Comparison of ENCODE assay signal across 32 cellular contexts in genomic region chr17:8914554-8914953, GRCh38. TPM values are rescaled to one million over a fixed set of nuclear protein-coding genes. Genes with fewer than 3 reads are reported as not detected.
DNase-seq lines count a peak whose midpoint lies in the region; ATAC-seq, FAIRE-seq and TF ChIP-seq lines count a peak whose summit lies in the region.
"Had no signal": no experiment of that assay in that cellular context is flagged by ENCODE, and none has a peak within 500 bp of the region (broad histone marks: within the 10 kb centered on the region; RNA-seq: fewer than 3 reads in every experiment).

No MANE protein-coding gene starts in this region.

- TF ChIP-seq CTCF in natural killer cell (IDR thresholded peaks at IDR 0.05) (no peak), GM23338 (conservative IDR thresholded peaks at IDR 0.05; ENCODE audit: low read depth in 2 of 2) (no peak), mammary epithelial cell (conservative IDR thresholded peaks at IDR 0.05 in 1 of 2, IDR thresholded peaks at IDR 0.05 in 1 of 2; ENCODE audit: extremely low read depth in 1 of 2, insufficient read depth in 1 of 2, low read depth in 1 of 2, low read length in 2 of 2) (no peak)

- in situ Hi-C loops in mammary epithelial cell (cut with MboI; ENCODE audit: low sequenced_read_pairs in 2 of 2), result no loop called here

- H2AFZ ChIP-seq in GM23338, result no peak overlapping the region
- no peak overlapping the region for H2AFZ ChIP-seq in mammary epithelial cell (ENCODE audit: low read depth, low read length)
- H2AFZ ChIP-seq: hepatocyte had no signal

- no peaks in the 10 kb centered on the region for H3K9me3 ChIP-seq in CD4-positive, alpha-beta memory T cell (ENCODE audit: control insufficient read depth in 1 of 2, low read length in 2 of 2)
- no peaks in the 10 kb centered on the region for H3K9me3 ChIP-seq in CD8-positive, alpha-beta memory T cell (ENCODE audit: low read length)
- no peaks in the 10 kb centered on the region for H3K9me3 ChIP-seq in mammary epithelial cell (replicated peaks; ENCODE audit: insufficient read depth, low read length)
- H3K9me3 ChIP-seq: Caco-2 had no signal

- TF ChIP-seq POLR2A in H54 (IDR thresholded peaks at IDR 0.05; ENCODE audit: low read depth, low read length), result no peak

- no peak for DNase-seq in CD4-positive, alpha-beta memory T cell
- no peak for DNase-seq in CD8-positive, alpha-beta memory T cell
- no peak for DNase-seq in effector memory CD8-positive, alpha-beta T cell
- DNase-seq in natural killer cell (no peak), GM23338 (ENCODE audit: low spot score) (no peak), H54 (ENCODE audit: insufficient read length, low spot score) (no peak), NCI-H526 treated with DMSO at 0.1 percent for 48 hours (lab: John Stamatoyannopoulos, UW) (no peak), mammary epithelial cell (no peak)
- DNase-seq: activated CD4-positive, alpha-beta T cell treated with anti-CD3 and anti-CD28 coated beads for 36 hours; activated naive CD8-positive, alpha-beta T cell treated with anti-CD3 and anti-CD28 coated beads for 36 hours; anterior cingulate cortex; Caco-2; effector CD4-positive, alpha-beta T cell; left lung; mesendoderm; MV-4-11; NCI-H146; NCI-H226; NCI-H748 treated with DMSO at 0.1 percent for 48 hours; nucleus accumbens; psoas muscle; SHP77; stimulated activated CD4-positive, alpha-beta T cell treated with anti-CD3 and anti-CD28 coated beads, Interleukin-4, amount 100 ng/mL, for 4 hours; T-helper 2 cell had no signal

- H3K9me3 Mint-ChIP-seq in CD4-positive, alpha-beta memory T cell, result peaks cover 0 to 15% (median under 1%) of the 10 kb centered on the region in 8 donors
- peaks cover 0 to 4% (median 0%) of the 10 kb centered on the region in 5 donors for H3K9me3 Mint-ChIP-seq in CD8-positive, alpha-beta memory T cell
- H3K9me3 Mint-ChIP-seq in effector memory CD8-positive, alpha-beta T cell, result no peaks in the 10 kb centered on the region
- H3K9me3 Mint-ChIP-seq in natural killer cell (no peaks in the 10 kb centered on the region), GM23338 (peaks cover 17% of the 10 kb centered on the region)

- ATAC-seq in effector memory CD8-positive, alpha-beta T cell (replicated peaks), result no peak
- no peak for ATAC-seq in natural killer cell
- ATAC-seq in GM23338, result no peak
- ATAC-seq: left lung, Panc1, psoas muscle, sciatic nerve had no signal

- peaks cover 16% of the 10 kb centered on the region for H3K4me1 ChIP-seq in CD4-positive, alpha-beta memory T cell (ENCODE audit: insufficient read depth, low read length)
- H3K4me1 ChIP-seq in CD8-positive, alpha-beta memory T cell (ENCODE audit: insufficient read depth, low read length), result peaks cover 7% of the 10 kb centered on the region
- H3K4me1 ChIP-seq in GM23338 (ENCODE audit: insufficient read depth), result no peaks in the 10 kb centered on the region
- peaks cover 15% of the 10 kb centered on the region for H3K4me1 ChIP-seq in mammary epithelial cell (ENCODE audit: insufficient read depth, low read length)
- H3K4me1 ChIP-seq: Caco-2, psoas muscle had no signal

- CTCF ChIA-PET in CD4-positive, alpha-beta memory T cell (lab: Charles Lee; ENCODE audit: partially characterized antibody), result no interaction called here
- CTCF ChIA-PET in CD8-positive, alpha-beta memory T cell (lab: Charles Lee), result interaction anchor here (0.9 to 1.1 kb wide), 2 partner anchors 28 to 129 kb away, joined by 3 read pairs; no protein-coding TSS in a partner anchor
- CTCF ChIA-PET in mammary epithelial cell (lab: Charles Lee; ENCODE audit: low non-redundant PET), result no interaction called here

- no peak overlapping the region for H3K4me3 ChIP-seq in CD4-positive, alpha-beta memory T cell (ENCODE audit: low read length in 2 of 2)
- H3K4me3 ChIP-seq in CD8-positive, alpha-beta memory T cell (ENCODE audit: low read length), result no peak overlapping the region
- H3K4me3 ChIP-seq in GM23338 (no peak overlapping the region), mammary epithelial cell (replicated peaks in 1 of 3; ENCODE audit: insufficient read depth in 1 of 3, low read depth in 2 of 3, low read length in 3 of 3) (no peak overlapping the region)
- H3K4me3 ChIP-seq: BLaER1, hepatocyte, left lung, psoas muscle had no signal

- POLR2A ChIA-PET in CD4-positive, alpha-beta memory T cell (lab: Charles Lee; ENCODE audit: partially characterized antibody), result interaction anchor here (2.2 kb wide), 1 partner anchor 15 kb away, joined by 6 read pairs; no protein-coding TSS in a partner anchor
- POLR2A ChIA-PET in CD8-positive, alpha-beta memory T cell (lab: Charles Lee), result no interaction called here

- peak overlapping the region; percentile 30 to 86 (median 57) for H3K27ac Mint-ChIP-seq in CD4-positive, alpha-beta memory T cell
- peak overlapping the region in 6 of 8 donors; percentile 43 to 81 (median 66) for H3K27ac Mint-ChIP-seq in CD8-positive, alpha-beta memory T cell
- peak overlapping the region; percentile 84 to 92 for H3K27ac Mint-ChIP-seq in effector memory CD8-positive, alpha-beta T cell
- H3K27ac Mint-ChIP-seq in natural killer cell, result peak overlapping the region; percentile 62 to 81
- no peak overlapping the region for H3K27ac Mint-ChIP-seq in GM23338
- H3K27ac Mint-ChIP-seq: activated CD4-positive, alpha-beta T cell treated with anti-CD3 and anti-CD28 coated beads for 36 hours; activated naive CD8-positive, alpha-beta T cell treated with anti-CD3 and anti-CD28 coated beads for 36 hours had no signal

- peaks cover 31% of the 10 kb centered on the region for H3K36me3 ChIP-seq in CD4-positive, alpha-beta memory T cell (ENCODE audit: insufficient read depth, low read length)
- H3K36me3 ChIP-seq in CD8-positive, alpha-beta memory T cell (ENCODE audit: insufficient read depth, low read length), result peaks cover 34% of the 10 kb centered on the region
- H3K36me3 ChIP-seq in GM23338 (ENCODE audit: insufficient read depth) (no peaks in the 10 kb centered on the region), mammary epithelial cell (ENCODE audit: insufficient read depth, low read length) (no peaks in the 10 kb centered on the region)

- peaks cover 15 to 40% (median 35%) of the 10 kb centered on the region in 4 donors for H3K4me1 Mint-ChIP-seq in CD4-positive, alpha-beta memory T cell
- H3K4me1 Mint-ChIP-seq in CD8-positive, alpha-beta memory T cell, result peaks cover 45 to 75% (median 57%) of the 10 kb centered on the region in 3 donors
- peaks cover 58 to 61% of the 10 kb centered on the region in 2 donors for H3K4me1 Mint-ChIP-seq in effector memory CD8-positive, alpha-beta T cell (ENCODE audit: low read depth in 2 of 2)
- H3K4me1 Mint-ChIP-seq in natural killer cell (peaks cover 68 to 79% of the 10 kb centered on the region in 2 donors), GM23338 (no peaks in the 10 kb centered on the region)

- H3K27me3 Mint-ChIP-seq in CD4-positive, alpha-beta memory T cell, result no peaks in the 10 kb centered on the region
- no peaks in the 10 kb centered on the region for H3K27me3 Mint-ChIP-seq in CD8-positive, alpha-beta memory T cell
- H3K27me3 Mint-ChIP-seq in effector memory CD8-positive, alpha-beta T cell, result no peaks in the 10 kb centered on the region
- H3K27me3 Mint-ChIP-seq in natural killer cell (ENCODE audit: low read depth in 2 of 2) (no peaks in the 10 kb centered on the region), GM23338 (ENCODE audit: insufficient read depth, low read depth, poor library complexity) (peaks cover 12% of the 10 kb centered on the region)
- H3K27me3 Mint-ChIP-seq: activated CD4-positive, alpha-beta T cell treated with anti-CD3 and anti-CD28 coated beads for 36 hours; activated naive CD8-positive, alpha-beta T cell treated with anti-CD3 and anti-CD28 coated beads for 36 hours had no signal

- H3K4me2 ChIP-seq in GM23338, result no peak overlapping the region
- H3K4me2 ChIP-seq in mammary epithelial cell (ENCODE audit: insufficient read depth, low read depth, low read length), result no peak overlapping the region
- H3K4me2 ChIP-seq: BLaER1, hepatocyte had no signal

- no peaks in the 10 kb centered on the region for H3K27me3 ChIP-seq in CD4-positive, alpha-beta memory T cell (ENCODE audit: insufficient read depth, low read length)
- H3K27me3 ChIP-seq in CD8-positive, alpha-beta memory T cell (ENCODE audit: insufficient read depth, low read length, poor library complexity, severe bottlenecking), result no peaks in the 10 kb centered on the region
- no peaks in the 10 kb centered on the region for H3K27me3 ChIP-seq in GM23338 (ENCODE audit: insufficient read depth)
- H3K27me3 ChIP-seq in mammary epithelial cell (ENCODE audit: insufficient read depth, low read length), result no peaks in the 10 kb centered on the region
- H3K27me3 ChIP-seq: BLaER1, hepatocyte had no signal

- no peaks in the 10 kb centered on the region for H3K79me2 ChIP-seq in GM23338 (replicated peaks; ENCODE audit: insufficient read depth)
- H3K79me2 ChIP-seq in mammary epithelial cell (ENCODE audit: insufficient read depth, low read length), result no peaks in the 10 kb centered on the region
- H3K79me2 ChIP-seq: hepatocyte had no signal

- H3K4me3 Mint-ChIP-seq in CD4-positive, alpha-beta memory T cell, result no peak overlapping the region
- H3K4me3 Mint-ChIP-seq in CD8-positive, alpha-beta memory T cell, result peak overlapping the region in 2 of 7 donors; percentile 39 to 47
- peak overlapping the region in 1 of 2 donors; percentile 3 for H3K4me3 Mint-ChIP-seq in effector memory CD8-positive, alpha-beta T cell
- H3K4me3 Mint-ChIP-seq in natural killer cell (no peak overlapping the region), GM23338 (no peak overlapping the region)
- H3K4me3 Mint-ChIP-seq: activated CD4-positive, alpha-beta T cell treated with anti-CD3 and anti-CD28 coated beads for 36 hours; activated naive CD8-positive, alpha-beta T cell treated with anti-CD3 and anti-CD28 coated beads for 36 hours had no signal

- dilution Hi-C loops in mammary epithelial cell (cut with HindIII; ENCODE audit: low sequenced_read_pairs), result loop anchor here (5.0 kb wide), 1 partner anchor 43 kb away; no protein-coding TSS in a partner anchor

- H4K20me1 ChIP-seq in GM23338 (replicated peaks; ENCODE audit: insufficient read depth), result no peaks in the 10 kb centered on the region
- H4K20me1 ChIP-seq in mammary epithelial cell (ENCODE audit: insufficient read depth, low read length), result no peaks in the 10 kb centered on the region

- no peak overlapping the region for H3K27ac ChIP-seq in CD4-positive, alpha-beta memory T cell (ENCODE audit: low read depth, low read length)
- no peak overlapping the region for H3K27ac ChIP-seq in CD8-positive, alpha-beta memory T cell (ENCODE audit: low read depth, low read length)
- H3K27ac ChIP-seq in GM23338 (ENCODE audit: low read depth) (no peak overlapping the region), mammary epithelial cell (ENCODE audit: insufficient read depth, low read depth, low read length) (no peak overlapping the region)
- H3K27ac ChIP-seq: BLaER1, epithelial cell of prostate, hepatocyte, psoas muscle had no signal

- H3F3A ChIP-seq in GM23338 (replicated peaks; ENCODE audit: low read depth), result no peaks in the 10 kb centered on the region

- intact Hi-C loops in CD4-positive, alpha-beta memory T cell (cut with micrococcal nuclease), result no loop called here
- intact Hi-C loops in natural killer cell (cut with micrococcal nuclease), result no loop called here
- intact Hi-C loops in mammary epithelial cell (cut with micrococcal nuclease), result no loop called here

- H3K9ac ChIP-seq in mammary epithelial cell (ENCODE audit: insufficient read depth, low read length), result no peak overlapping the region
- H3K9ac ChIP-seq: BLaER1 had no signal

- WGBS in mammary epithelial cell (ENCODE audit: low coverage, missing lambda C conversion rate), result 100% methylated on average over 8 of the region's 8 CpGs

- peaks cover 4% of the 10 kb centered on the region; the same call in 1 of the 2 replicates for H3K9me2 ChIP-seq in GM23338 (ENCODE audit: insufficient read depth)

- FAIRE-seq in H54 (lab: Jason Lieb, UNC), result no peak
- FAIRE-seq: bronchial epithelial cell had no signal

- BruUV-seq in mammary epithelial cell (replicated peaks; lab: Mats Ljungman, UMichigan), result no TSS peak

- H3K36me3 Mint-ChIP-seq in CD4-positive, alpha-beta memory T cell, result peaks cover 55 to 62% of the 10 kb centered on the region in 2 donors
- H3K36me3 Mint-ChIP-seq in CD8-positive, alpha-beta memory T cell, result peaks cover 6 to 81% (median 20%) of the 10 kb centered on the region in 3 donors
- H3K36me3 Mint-ChIP-seq in effector memory CD8-positive, alpha-beta T cell (ENCODE audit: insufficient read depth), result peaks cover 36% of the 10 kb centered on the region
- H3K36me3 Mint-ChIP-seq in natural killer cell (peaks cover 7% of the 10 kb centered on the region), GM23338 (ENCODE audit: low read depth) (peaks cover 9% of the 10 kb centered on the region)

RNA-seq across cellular contexts. Expression of gene PIK3R6, which starts 47.1 kb away (rescaled TPM):
- under 1 TPM; 0.17 to 0.25 TPM for total RNA-seq in CD4-positive, alpha-beta memory T cell
- polyA plus RNA-seq in CD4-positive, alpha-beta memory T cell, result under 1 TPM; 0.13 to 0.47 TPM
- under 1 TPM; 0.18 to 0.35 TPM for total RNA-seq in CD8-positive, alpha-beta memory T cell
- 0.61 TPM for polyA plus RNA-seq in CD8-positive, alpha-beta memory T cell
- 1 to 10 TPM in 2 of 3 donors, under 1 TPM in 1; 0.84 to 6.3 (median 1.4) TPM for total RNA-seq in natural killer cell
- 0.24 TPM in 1 of 2 replicates, not detected in the other for total RNA-seq in GM23338 (2014; rRNA removed; shearing (Covaris generic))
- polyA plus RNA-seq in GM23338 (2016; fragmentation: Nextera tagmentation; extraction: Ambion mirVana), result 0.11 and 0.14 TPM in 2 replicates
- total RNA-seq in mammary epithelial cell, result under 1 TPM in 1 of 2 donors, not detected in 1; under 0.01 TPM
- 0.07 TPM for polyA plus RNA-seq in mammary epithelial cell
- polyA minus RNA-seq in mammary epithelial cell, result not detected
- total RNA-seq: bronchial epithelial cell, Caco-2, G401, LHCN-M2 had no signal

RNA-seq across cellular contexts. Expression of gene PIK3R5, which starts 51.0 kb away (rescaled TPM):
- total RNA-seq in CD4-positive, alpha-beta memory T cell, result 10 to 100 TPM; 85.1 to 89.4 TPM
- 10 to 100 TPM; 18.5 to 62.0 TPM for polyA plus RNA-seq in CD4-positive, alpha-beta memory T cell
- total RNA-seq in CD8-positive, alpha-beta memory T cell, result 10 to 100 TPM; 28.6 to 30.2 TPM
- 71.6 TPM for polyA plus RNA-seq in CD8-positive, alpha-beta memory T cell
- total RNA-seq in natural killer cell (100 to 1,000 TPM; 254 to 364 (median 348) TPM), mammary epithelial cell (under 1 TPM in 1 of 2 donors, not detected in 1; 0.71 TPM)
- 6.7 and 9.4 TPM in 2 replicates for total RNA-seq in GM23338 (2014; rRNA removed; shearing (Covaris generic))
- polyA plus RNA-seq in GM23338 (2016; fragmentation: Nextera tagmentation; extraction: Ambion mirVana) (1.4 and 1.7 TPM in 2 replicates), mammary epithelial cell (0.16 TPM)
- 6.0 TPM for polyA minus RNA-seq in mammary epithelial cell
- total RNA-seq: bronchial epithelial cell, Caco-2, LHCN-M2 had no signal
- polyA plus RNA-seq: hepatocyte had no signal
